Comparison of ENCODE assay signal across 17 cellular contexts in genomic region chr11:28140689-28141455, GRCh38. TPM values are rescaled to one million over a fixed set of nuclear protein-coding genes. Genes with fewer than 3 reads are reported as not detected.
DNase-seq lines count a peak whose midpoint lies in the region; ATAC-seq, FAIRE-seq and TF ChIP-seq lines count a peak whose summit lies in the region.
"Had no signal": no experiment of that assay in that cellular context is flagged by ENCODE, and none has a peak within 500 bp of the region (broad histone marks: within the 10 kb centered on the region; RNA-seq: fewer than 3 reads in every experiment).

No MANE protein-coding gene starts in this region.

- H3K9me3 ChIP-seq in breast epithelium (peaks cover 23 to 33% of the 10 kb centered on the region in 2 donors), heart left ventricle (peaks cover 0 to 27% (median 13%) of the 10 kb centered on the region in 12 donors)

- DNase-seq in MCF 10A (ENCODE audit: unreplicated experiment): peak; percentile 85
- DNase-seq in breast epithelium (ENCODE audit: low spot score in 2 of 2): no peak
- peak; percentile 43 for DNase-seq in RKO (ENCODE audit: low spot score)
- DNase-seq in epithelial cell of prostate (ENCODE audit: low read depth, low spot score): peak; percentile 77
- peak; percentile 17 for DNase-seq in urothelium cell line (ENCODE audit: low spot score)
- DNase-seq in heart left ventricle: no peak
- DNase-seq in left colon: no peak
- DNase-seq: CD4-positive, alpha-beta memory T cell; DMS79; HCEC 1CT; NCI-H1436; NCI-H2081; NCI-H748 treated with DMSO at 0.1 percent for 48 hours had no signal

- CTCF ChIA-PET in MCF 10A (lab: Yijun Ruan, JAX): no interaction called here

- H3K4me3 ChIP-seq in breast epithelium: no peak overlapping the region
- H3K4me3 ChIP-seq in heart left ventricle: no peak overlapping the region

- H3K27me3 ChIP-seq in breast epithelium (no peaks in the 10 kb centered on the region), heart left ventricle (no peaks in the 10 kb centered on the region)

- TF ChIP-seq CTCF in MCF 10A (IDR thresholded peaks at IDR 0.05; ENCODE audit: unreplicated experiment) (no peak), breast epithelium (IDR thresholded peaks at IDR 0.05) (no peak), heart left ventricle (IDR thresholded peaks at IDR 0.05) (no peak)

- intact Hi-C loops in MCF 10A (cut with micrococcal nuclease): no loop called here
- intact Hi-C loops in breast epithelium (cut with DNase I; ENCODE audit: low total_unique reads): loop anchor here (10.0 kb wide), 1 partner anchor 286 kb away; no protein-coding TSS in a partner anchor
- intact Hi-C loops in heart left ventricle (cut with DNase I): no loop called here
- intact Hi-C loops in left colon (cut with DNase I, micrococcal nuclease): no loop called here

- FAIRE-seq in urothelium cell line (lab: Jason Lieb, UNC): no peak
- FAIRE-seq: D721Med had no signal

- 97 to 98% (median 97%) methylated on average over 9 of the region's 9 CpGs for WGBS in heart left ventricle, 4 donors

- H3K36me3 ChIP-seq in breast epithelium (no peaks in the 10 kb centered on the region), heart left ventricle (no peaks in the 10 kb centered on the region)

- BruUV-seq in MCF 10A (replicated peaks; lab: Mats Ljungman, UMichigan): no TSS peak

- H3K36me3 Mint-ChIP-seq in MCF 10A (ENCODE audit: insufficient read depth, unreplicated experiment): no peaks in the 10 kb centered on the region

- POLR2A ChIA-PET in MCF 10A (lab: Yijun Ruan, JAX): interaction anchor here (0.7 kb wide), 1 partner anchor 13 kb away, joined by 3 read pairs; no protein-coding TSS in a partner anchor

- no peak overlapping the region for H3K4me3 Mint-ChIP-seq in MCF 10A (ENCODE audit: unreplicated experiment)

- H3K27ac Mint-ChIP-seq in MCF 10A (ENCODE audit: low read depth, unreplicated experiment): peak overlapping the region; percentile 81
- H3K27ac Mint-ChIP-seq: CD4-positive, alpha-beta memory T cell had no signal

- H3K27ac ChIP-seq in breast epithelium (no peak overlapping the region), epithelial cell of prostate (peak overlapping the region; percentile 76), heart left ventricle (no peak overlapping the region)
- H3K27ac ChIP-seq: 22Rv1 had no signal

- no peaks in the 10 kb centered on the region for H3K27me3 Mint-ChIP-seq in MCF 10A (ENCODE audit: insufficient read depth, unreplicated experiment)
- H3K27me3 Mint-ChIP-seq: CD4-positive, alpha-beta memory T cell had no signal

- H3K9me3 Mint-ChIP-seq in MCF 10A (ENCODE audit: unreplicated experiment): no peaks in the 10 kb centered on the region

- H3K4me1 ChIP-seq in breast epithelium: no peaks in the 10 kb centered on the region
- H3K4me1 ChIP-seq in heart left ventricle: no peaks in the 10 kb centered on the region

- peaks cover 8% of the 10 kb centered on the region for H3K4me1 Mint-ChIP-seq in MCF 10A (ENCODE audit: insufficient read depth, unreplicated experiment)

- ATAC-seq in HG03442 (IDR thresholded peaks at IDR 0.05; ENCODE audit: unreplicated experiment) (no peak), heart left ventricle (no peak), left colon (no peak)
- ATAC-seq: Panc1 had no signal

- TF ChIP-seq POLR2A in breast epithelium (IDR thresholded peaks at IDR 0.05): no peak
- TF ChIP-seq POLR2A in heart left ventricle (IDR thresholded peaks at IDR 0.05): no peak

RNA-seq across cellular contexts. Expression of gene METTL15, which starts 32.7 kb away (rescaled TPM):
- 16.8 and 19.9 TPM in 2 replicates for total RNA-seq in MCF 10A (2022)
- 10 to 100 TPM in 2 of 3 donors, 1 to 10 TPM in 1; 9.8 to 30.3 (median 16.4) TPM for total RNA-seq in breast epithelium
- total RNA-seq in heart left ventricle: 10 to 100 TPM in 5 of 9 donors, 1 to 10 TPM in 4; 6.2 to 14.4 (median 10.2) TPM
- 1 to 10 TPM; 5.2 to 7.1 TPM for polyA plus RNA-seq in heart left ventricle
- total RNA-seq in left colon: 10 to 100 TPM; 15.7 to 18.9 TPM

RNA-seq across cellular contexts. Expression of gene KIF18A, which starts 32.9 kb away (rescaled TPM):
- total RNA-seq in MCF 10A (2022): 8.9 and 12.9 TPM in 2 replicates
- total RNA-seq in breast epithelium: 1 to 10 TPM in 1 of 3 donors, under 1 TPM in 2; 0.32 to 1.5 (median 0.33) TPM
- total RNA-seq in heart left ventricle: 1 to 10 TPM in 1 of 9 donors, under 1 TPM in 5, not detected in 3; 0.10 to 1.7 (median 0.27) TPM
- polyA plus RNA-seq in heart left ventricle: under 1 TPM in 1 of 2 donors, not detected in 1; 0.28 TPM
- total RNA-seq in left colon: 1 to 10 TPM; 1.9 to 2.8 TPM

Comparison
In these comparisons a context has a peak if more than half of its experiments do, and no peak if none do; other contexts are left out.
1. DNase-seq: peak in MCF 10A (single experiment), RKO (single experiment), epithelial cell of prostate (single experiment) and urothelium cell line (single experiment); none in breast epithelium (0 of 2), heart left ventricle (0 of 5) and left colon (0 of 2).